Comparison of ENCODE assay signal across 1 cellular context in genomic region chr19:19531951-19532805, GRCh38.
TF ChIP-seq lines count a peak whose summit lies in the region.

No MANE protein-coding gene starts in this region.

TF ChIP-seq in WTC11, 78 proteins besides CTCF, POLR2A, EP300 and RAD21 (continued from another document):
- no peak for TF ChIP-seq ZBTB43 (CRISPR knock-in tag; IDR thresholded peaks at IDR 0.05)
- 0 out of 2 replicates have a peak, but pooled peaks have one; percentile 42 for TF ChIP-seq FOXP4 (CRISPR knock-in tag; IDR thresholded peaks at IDR 0.05)
- 0 out of 2 replicates have a peak, but pooled peaks have one; percentile 47 for TF ChIP-seq MAX (CRISPR knock-in tag; IDR thresholded peaks at IDR 0.05)
- peak; percentile 69 for TF ChIP-seq ETV6 (CRISPR knock-in tag; IDR thresholded peaks at IDR 0.05)
- no peak for TF ChIP-seq TP53 (CRISPR knock-in tag; IDR thresholded peaks at IDR 0.05)
- no peak for TF ChIP-seq ZNF121 (CRISPR knock-in tag; IDR thresholded peaks at IDR 0.05)
TF ChIP-seq in WTC11: peak in this region for 7.
